ENCODE assay signal across 10 cellular contexts in the genomic region with DNA sequence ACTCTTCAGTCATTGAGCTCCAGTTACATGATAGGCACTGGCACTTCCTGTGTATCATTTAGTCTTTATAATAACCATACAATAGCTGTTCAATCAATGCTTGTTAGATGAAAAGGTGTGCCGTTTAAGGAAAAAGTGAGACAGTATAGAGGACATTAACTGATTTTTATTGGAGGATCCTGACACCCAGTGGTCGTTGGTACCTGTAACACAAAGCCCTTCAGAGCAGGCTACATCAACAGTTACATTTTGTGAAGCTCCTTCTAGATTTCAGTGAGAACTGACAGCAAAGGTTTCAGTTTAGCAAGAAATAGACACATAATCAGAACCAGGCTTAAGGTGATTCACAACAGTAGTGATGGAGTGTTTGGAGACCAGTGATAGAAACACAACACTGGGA. TPM values are rescaled to one million over a fixed set of nuclear protein-coding genes. Genes with fewer than 3 reads are reported as not detected.
DNase-seq lines count a peak whose midpoint lies in the region; TF ChIP-seq lines count a peak whose summit lies in the region.
"Had no signal": no experiment of that assay in that cellular context is flagged by ENCODE, and none has a peak within 500 bp of the region (broad histone marks: within the 10 kb centered on the region; RNA-seq: fewer than 3 reads in every experiment).

No MANE protein-coding gene starts in this region.

- no peak for TF ChIP-seq POLR2A in NB4 (IDR thresholded peaks at IDR 0.05; ENCODE audit: extremely low read depth, insufficient read length)

- TF ChIP-seq CTCF in 22Rv1 (IDR thresholded peaks at IDR 0.05) (peak; percentile 22), GM12874 (IDR thresholded peaks at IDR 0.05; ENCODE audit: insufficient read depth, low read depth, low read length) (0 out of 2 replicates have a peak, but pooled peaks have one; percentile 4), NB4 (IDR thresholded peaks at IDR 0.05; ENCODE audit: low read depth, low read length) (no peak), choroid plexus epithelial cell (conservative IDR thresholded peaks at IDR 0.05; ENCODE audit: low read depth, low read length) (peak; percentile 47)

- DNase-seq in NB4 (ENCODE audit: low read depth) (peak; percentile 16), choroid plexus epithelial cell (ENCODE audit: low read depth) (peak; percentile 48), NCI-H1436 treated with DMSO at 0.1 percent for 48 hours (lab: John Stamatoyannopoulos, UW) (no peak), DMS153 treated with DMSO at 0.1 percent for 48 hours (lab: John Stamatoyannopoulos, UW; ENCODE audit: unreplicated experiment) (no peak), germinal center (ENCODE audit: low spot score) (no peak), mucosa of gallbladder (ENCODE audit: low spot score) (no peak)
- DNase-seq: Peyer's patch; stimulated activated CD4-positive, alpha-beta T cell treated with anti-CD3 and anti-CD28 coated beads, Interleukin-2, amount 100 ng/mL, for 48 hours had no signal

- no peak overlapping the region for H3K4me3 ChIP-seq in NB4 (ENCODE audit: low read depth, low read length)
- no peak overlapping the region for H3K4me3 ChIP-seq in choroid plexus epithelial cell (ENCODE audit: low read depth, low read length)
- H3K4me3 ChIP-seq: Peyer's patch had no signal

- H3K27ac ChIP-seq in 22Rv1: no peak overlapping the region
- H3K27ac ChIP-seq: Peyer's patch had no signal

RNA-seq across cellular contexts. Expression of a gene that starts 44.2 kb away (rescaled TPM):
- total RNA-seq in mucosa of gallbladder: 1.2 TPM

Comparison
In these comparisons a context has a peak if more than half of its experiments do, and no peak if none do; other contexts are left out.
1. DNase-seq: peak in NB4 (single experiment) and choroid plexus epithelial cell (single experiment); none in NCI-H1436 treated with DMSO at 0.1 percent for 48 hours (single experiment), DMS153 treated with DMSO at 0.1 percent for 48 hours (single experiment), germinal center (single experiment) and mucosa of gallbladder (single experiment).